Comparison of ENCODE assay signal across 11 cellular contexts in genomic region chr9:2800385-2801179, GRCh38. TPM values are rescaled to one million over a fixed set of nuclear protein-coding genes. Genes with fewer than 3 reads are reported as not detected.
DNase-seq lines count a peak whose midpoint lies in the region; ATAC-seq, FAIRE-seq and TF ChIP-seq lines count a peak whose summit lies in the region.
"Had no signal": no experiment of that assay in that cellular context is flagged by ENCODE, and none has a peak within 500 bp of the region (broad histone marks: within the 10 kb centered on the region; RNA-seq: fewer than 3 reads in every experiment).

No MANE protein-coding gene starts in this region.

- H3K9ac ChIP-seq in GM12878 (ENCODE audit: control insufficient read depth, insufficient read depth, low read length), result no peak overlapping the region

- no peak for TF ChIP-seq POLR2A in GM12878 (IDR thresholded peaks at IDR 0.05; ENCODE audit: low read depth, low read length)

- ATAC-seq in GM12878 (no peak), GM21825 (IDR thresholded peaks at IDR 0.05; ENCODE audit: unreplicated experiment) (no peak)

- H3K4me1 ChIP-seq in A673 (ENCODE audit: insufficient read depth, low read length, poor library complexity, severe bottlenecking) (no peaks in the 10 kb centered on the region), GM12878 (ENCODE audit: control insufficient read depth, insufficient read depth, low read length) (no peaks in the 10 kb centered on the region)

- no peaks in the 10 kb centered on the region for H3K27me3 ChIP-seq in A673 (replicated peaks; ENCODE audit: insufficient read depth, low read depth, low read length, poor library complexity)
- no peaks in the 10 kb centered on the region for H3K27me3 ChIP-seq in GM12878 (replicated peaks in 1 of 2; ENCODE audit: control insufficient read depth in 2 of 2, insufficient read depth in 2 of 2, low read length in 1 of 2)
- no peaks in the 10 kb centered on the region for H3K27me3 ChIP-seq in kidney epithelial cell (ENCODE audit: control insufficient read depth, insufficient read depth, low read length)

- FAIRE-seq in GM12878 (lab: Jason Lieb, UNC), result no peak
- FAIRE-seq: TTC549 had no signal

- CTCF ChIA-PET in A673 (lab: Charles Lee) (no interaction called here), GM12878 (lab: Yijun Ruan, JAX) (interaction anchor here (1.4 kb wide), 1 partner anchor 57 kb away, joined by 4 read pairs; no protein-coding TSS in a partner anchor)

- peak; percentile 11 for DNase-seq in A673 (ENCODE audit: low spot score)
- peak; percentile 33 for DNase-seq in HPDE6-E6E7 (ENCODE audit: extremely low spot score)
- DNase-seq in GM12878 (ENCODE audit: low read depth, low spot score), result no peak
- no peak for DNase-seq in kidney epithelial cell (ENCODE audit: low read depth)
- no peak for DNase-seq in NCI-H1436 (lab: John Stamatoyannopoulos, UW)
- no peak for DNase-seq in NCI-H1092 (lab: John Stamatoyannopoulos, UW)
- DNase-seq in putamen (ENCODE audit: low spot score), result no peak
- DNase-seq: COR-L47, NCI-H1694 treated with DMSO at 0.1 percent for 48 hours had no signal

- no peak for TF ChIP-seq RAD21 in GM12878 (IDR thresholded peaks at IDR 0.05; ENCODE audit: insufficient read depth, low read depth, low read length)

- H3K36me3 ChIP-seq in A673 (ENCODE audit: insufficient read depth, low read length, poor library complexity, severe bottlenecking) (peaks cover 58% of the 10 kb centered on the region), GM12878 (ENCODE audit: control insufficient read depth in 2 of 2, insufficient read depth in 2 of 2, low read length in 1 of 2) (peaks cover 4 to 27% of the 10 kb centered on the region in 2 experiments), kidney epithelial cell (ENCODE audit: control insufficient read depth, insufficient read depth, low read length) (peaks cover 2% of the 10 kb centered on the region)

- RAD21 ChIA-PET in GM12878 (lab: Charles Lee; ENCODE audit: unreplicated experiment), result no interaction called here

- intact Hi-C loops in A673 (cut with micrococcal nuclease; ENCODE audit: unreplicated experiment) (no loop called here), GM12878 (cut with micrococcal nuclease; ENCODE audit: unreplicated experiment) (no loop called here)

- no peak overlapping the region for H3K27ac ChIP-seq in A673 (ENCODE audit: low read depth, low read length, poor library complexity, severe bottlenecking)
- no peak overlapping the region for H3K27ac ChIP-seq in GM12878 (ENCODE audit: control insufficient read depth, insufficient read depth)

- H4K20me1 ChIP-seq in GM12878 (ENCODE audit: control insufficient read depth, insufficient read depth), result no peaks in the 10 kb centered on the region

- no peak for TF ChIP-seq EP300 in GM12878 (IDR thresholded peaks at IDR 0.05; ENCODE audit: borderline replicate concordance in 1 of 2, control insufficient read depth in 1 of 2, low read depth in 2 of 2, low read length in 2 of 2)

- peak; percentile 50 for TF ChIP-seq CTCF in A673 (conservative IDR thresholded peaks at IDR 0.05; ENCODE audit: low read depth, low read length)
- TF ChIP-seq CTCF in GM12878 (IDR thresholded peaks at IDR 0.05 in 2 of 3, conservative IDR thresholded peaks at IDR 0.05 in 1 of 3; ENCODE audit: control insufficient read depth in 2 of 3, extremely low read depth in 1 of 3, insufficient read depth in 1 of 3, low read depth in 3 of 3, low read length in 3 of 3), result peak; percentile 7 to 31 (median 17); a peak in 2 of 6 replicates
- TF ChIP-seq CTCF in kidney epithelial cell (IDR thresholded peaks at IDR 0.05; ENCODE audit: insufficient read depth, low read length, poor library complexity, severe bottlenecking), result peak; percentile 53

- WGBS in GM12878 (ENCODE audit: insufficient coverage, insufficient replicate concordance, low lambda C conversion rate, missing lambda C conversion rate), result 79% methylated on average over 6 of the region's 6 CpGs

- in situ Hi-C loops in GM12878 (cut with MboI), result no loop called here

- H2AFZ ChIP-seq in GM12878 (ENCODE audit: control insufficient read depth, low read depth, low read length), result no peak overlapping the region

- H3K4me3 ChIP-seq in A673 (ENCODE audit: low read depth, low read length, poor library complexity, severe bottlenecking), result no peak overlapping the region
- no peak overlapping the region for H3K4me3 ChIP-seq in GM12878
- H3K4me3 ChIP-seq in kidney epithelial cell (ENCODE audit: low read depth, low read length), result no peak overlapping the region

- BruUV-seq in A673 (replicated peaks; lab: Mats Ljungman, UMichigan), result no TSS peak
- no TSS peak for BruUV-seq in GM12878 (replicated peaks; lab: Mats Ljungman, UMichigan)

- H3K9me3 ChIP-seq in A673 (ENCODE audit: low read depth, low read length, poor library complexity, severe bottlenecking), result no peaks in the 10 kb centered on the region
- H3K9me3 ChIP-seq in GM12878 (replicated peaks; ENCODE audit: control insufficient read depth, insufficient read depth, low read length), result no peaks in the 10 kb centered on the region

- no peak overlapping the region for H3K4me2 ChIP-seq in GM12878 (ENCODE audit: control insufficient read depth, insufficient read depth)

- SMC1A ChIA-PET in GM12878 (lab: Charles Lee; ENCODE audit: uncharacterized antibody, unreplicated experiment), result no interaction called here

- POLR2A ChIA-PET in A673 (lab: Charles Lee; ENCODE audit: low non-redundant PET), result no interaction called here
- POLR2A ChIA-PET in GM12878 (lab: Charles Lee), result no interaction called here

- no peaks in the 10 kb centered on the region for H3K79me2 ChIP-seq in GM12878 (ENCODE audit: control insufficient read depth, insufficient read depth, low read length)

TF ChIP-seq in GM12878, 131 proteins besides CTCF, POLR2A, EP300 and RAD21:
- TF ChIP-seq ZZZ3 (IDR thresholded peaks at IDR 0.05; ENCODE audit: control insufficient read depth, insufficient read length, low read depth), result no peak
- no peak for TF ChIP-seq FOXM1 (IDR thresholded peaks at IDR 0.05; ENCODE audit: low read depth, low read length)
- TF ChIP-seq IRF3 (IDR thresholded peaks at IDR 0.05), result no peak
- no peak for TF ChIP-seq ZBTB11 (CRISPR knock-in tag; IDR thresholded peaks at IDR 0.05)
- TF ChIP-seq MEF2A (IDR thresholded peaks at IDR 0.05; ENCODE audit: insufficient read depth, low read depth, low read length), result no peak
- no peak for TF ChIP-seq TAF1 (IDR thresholded peaks at IDR 0.05; ENCODE audit: borderline replicate concordance, low read depth, low read length)
- no peak for TF ChIP-seq BRCA1 (IDR thresholded peaks at IDR 0.05; ENCODE audit: low read depth, low read length)
TF ChIP-seq in GM12878: peak in this region for 0.

RNA-seq across cellular contexts. Expression of gene PUM3, which starts 43.3 kb away (rescaled TPM):
- total RNA-seq in A673 (2021), result 95.7 and 102 TPM in 2 replicates
- total RNA-seq in GM12878 (2013; cell fraction: nucleolus; rRNA removed), result 179 and 185 TPM in 2 replicates
- 53.1 and 63.2 TPM in 2 replicates for total RNA-seq in GM12878 (2014; rRNA removed)
- 108 and 117 TPM in 2 replicates for total RNA-seq in GM12878 (2014; rRNA removed; fragmentation: Illumina TruSeq; extraction: Trizol)
- total RNA-seq in GM12878 (2021), result 63.6 and 75.7 TPM in 2 replicates
- polyA plus RNA-seq in GM12878 (2011; ENCODE audit: low read depth), result 24.8 TPM
- 51.7 and 77.0 TPM in 2 replicates for polyA plus RNA-seq in GM12878 (2011; rRNA removed)
- 22.1 and 23.1 TPM in 2 replicates for polyA plus RNA-seq in GM12878 (2011; cell fraction: cytosol; rRNA removed)
- polyA plus RNA-seq in GM12878 (2011; cell fraction: nucleus; rRNA removed), result 50.4 and 58.4 TPM in 2 replicates
- 36.5 and 37.8 TPM in 2 replicates for polyA plus RNA-seq in GM12878 (2012)
- polyA plus RNA-seq in GM12878 (2014; fragmentation: Illumina TruSeq; extraction: Trizol), result 86.6 and 102 TPM in 2 replicates
- polyA plus RNA-seq in GM12878 (2014; fragmentation: Nextera tagmentation; extraction: Ambion mirVana), result 100 to 1,000 TPM in 1 of 2 experiments, 10 to 100 TPM in 1; 62.3 to 108 TPM
- polyA plus RNA-seq in GM12878 (2014; rRNA removed), result 44.9 and 55.8 TPM in 2 replicates
- 10 to 100 TPM; 88.4 to 89.5 TPM for polyA plus RNA-seq in GM12878 (2016; fragmentation: Nextera tagmentation; extraction: Ambion mirVana)
- polyA minus RNA-seq in GM12878 (2011; rRNA and poly(A)+ RNA removed), result 28.1 and 41.2 TPM in 2 replicates
- 15.2 and 17.5 TPM in 2 replicates for polyA minus RNA-seq in GM12878 (2011; cell fraction: cytosol; rRNA and poly(A)+ RNA removed)
- 45.5 and 76.6 TPM in 2 replicates for polyA minus RNA-seq in GM12878 (2011; cell fraction: nucleus; rRNA and poly(A)+ RNA removed)
- 37.1 and 51.9 TPM in 2 replicates for total RNA-seq in kidney epithelial cell

Comparison
In these comparisons a context has a peak if more than half of its experiments do, and no peak if none do; other contexts are left out.
1. DNase-seq: peak in A673 (single experiment) and HPDE6-E6E7 (single experiment); none in GM12878 (single experiment), kidney epithelial cell (single experiment), NCI-H1436 (single experiment), NCI-H1092 (single experiment) and putamen (single experiment).
2. Peak in every context shown above with its lines, with median percentiles within 50 percentile points of each other: CTCF ChIP-seq.